Comparison of ENCODE assay signal across 9 cellular contexts in genomic region chr1:213618094-213618493, GRCh38.
"Had no signal": no experiment of that assay in that cellular context is flagged by ENCODE, and none has a peak within 500 bp of the region (broad histone marks: within the 10 kb centered on the region; RNA-seq: fewer than 3 reads in every experiment).

No MANE protein-coding gene starts in this region.

- H3K4me1 Mint-ChIP-seq: GM23338, H9 had no signal

- H3K9me3 ChIP-seq: HAP-1 had no signal

- H3K27ac Mint-ChIP-seq: GM23338, H9, HFFc6 had no signal

- H3K4me1 ChIP-seq: HAP-1 had no signal

- H3K9me3 Mint-ChIP-seq: GM23338, H9 had no signal

- H3K36me3 ChIP-seq: HAP-1 had no signal

- DNase-seq: GM23248, GOT3, H7, H9, HCEC 1CT, HFFc6 had no signal

- H3K4me3 ChIP-seq: GM23248, GM23338, HAP-1 had no signal

- H3K27ac ChIP-seq: GM23248 had no signal

- ATAC-seq: GM23338, HCT116 had no signal

- H3K4me3 Mint-ChIP-seq: GM23338, H9, HFFc6 had no signal
